Comparison of ENCODE assay signal across 15 cellular contexts in the genomic region with DNA sequence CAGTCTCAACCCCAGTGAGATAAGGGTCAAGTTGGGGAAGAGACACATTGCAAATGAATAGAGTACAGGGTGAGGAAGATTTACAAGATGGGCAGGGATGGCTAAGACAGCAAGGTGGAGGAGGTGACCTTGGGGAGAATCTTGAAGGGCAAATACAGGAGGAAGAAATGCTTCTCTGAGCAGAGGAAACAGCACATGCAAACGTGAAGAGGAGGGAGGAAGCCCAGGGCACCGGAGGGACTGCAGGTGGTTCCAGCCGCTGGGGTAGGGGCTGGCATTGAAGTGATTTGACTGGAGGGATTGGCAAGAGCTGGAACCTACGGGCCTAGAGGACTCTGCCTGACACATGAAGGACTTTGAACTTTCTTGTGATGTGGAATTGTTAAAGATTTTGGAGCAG. TPM values are rescaled to one million over a fixed set of nuclear protein-coding genes. Genes with fewer than 3 reads are reported as not detected.
DNase-seq lines count a peak whose midpoint lies in the region; ATAC-seq, FAIRE-seq and TF ChIP-seq lines count a peak whose summit lies in the region.
"Had no signal": no experiment of that assay in that cellular context is flagged by ENCODE, and none has a peak within 500 bp of the region (broad histone marks: within the 10 kb centered on the region; RNA-seq: fewer than 3 reads in every experiment).

No MANE protein-coding gene starts in this region.

- CTCF ChIA-PET in OCI-LY7 (lab: Charles Lee; ENCODE audit: unreplicated experiment) (no interaction called here), H1 (lab: Charles Lee; ENCODE audit: partially characterized antibody) (interaction anchor here (2.3 to 21.6 kb wide), 2 partner anchors 15 to 37 kb away, joined by 12 to 681 read pairs; no protein-coding TSS in a partner anchor)

- H3K9me3 ChIP-seq in OCI-LY7 (ENCODE audit: low read length) = no peaks in the 10 kb centered on the region
- H3K9me3 ChIP-seq in H1 (ENCODE audit: insufficient read depth in 2 of 2, low read depth in 1 of 2, low read length in 1 of 2) = no peaks in the 10 kb centered on the region; a peak in 1 of 4 replicates
- H3K9me3 ChIP-seq: BE2C, HAP-1 had no signal

- H3K4ac ChIP-seq in H1 (replicated peaks; ENCODE audit: insufficient read length, low read depth, low read length) = no peak overlapping the region

- no peak for TF ChIP-seq POLR2A in H1 (IDR thresholded peaks at IDR 0.05; ENCODE audit: control extremely low read depth in 1 of 2, low read depth in 2 of 2, low read length in 2 of 2)
- no peak for TF ChIP-seq POLR2A in GM12891 (IDR thresholded peaks at IDR 0.05; ENCODE audit: low read depth, low read length)

- H2BK5ac ChIP-seq in H1 (ENCODE audit: low read depth, low read length) = no peak overlapping the region

- FAIRE-seq in H1 (lab: Jason Lieb, UNC) (no peak), GM12891 (lab: Jason Lieb, UNC) (no peak)
- FAIRE-seq: A204.1 had no signal

- ATAC-seq in stimulated activated memory B cell treated with anti-CD40 and anti-IgM and Interleukin-4, amounts not matched to agents 10 μg/mL and 1 μg/mL and 100 μg/mL, for 72 hours = no peak
- no peak for ATAC-seq in HG02610 (IDR thresholded peaks at IDR 0.05; ENCODE audit: unreplicated experiment)

- H3K27ac Mint-ChIP-seq in CD14-positive monocyte = peak overlapping the region in 5 of 7 donors; percentile 64 to 92 (median 79)
- peak overlapping the region; percentile 1 for H3K27ac Mint-ChIP-seq in stimulated activated memory B cell treated with anti-CD40 and anti-IgM and Interleukin-4, amounts not matched to agents 10 μg/mL and 1 μg/mL and 100 μg/mL, for 72 hours

- no peak overlapping the region for H3K9ac ChIP-seq in H1 (replicated peaks in 1 of 4; ENCODE audit: extremely low read depth in 1 of 4, low read depth in 3 of 4, low read length in 3 of 4)
- H3K9ac ChIP-seq: KMS-11 had no signal

- peak overlapping the region; percentile 41 for H3K4me2 ChIP-seq in OCI-LY7 (ENCODE audit: low read length)
- no peak overlapping the region for H3K4me2 ChIP-seq in H1 (ENCODE audit: insufficient read depth in 1 of 2, low read depth in 2 of 2, low read length in 2 of 2)
- H3K4me2 ChIP-seq: KMS-11 had no signal

- H3K4me3 Mint-ChIP-seq in CD14-positive monocyte = no peak overlapping the region
- no peak overlapping the region for H3K4me3 Mint-ChIP-seq in stimulated activated memory B cell treated with anti-CD40 and anti-IgM and Interleukin-4, amounts not matched to agents 10 μg/mL and 1 μg/mL and 100 μg/mL, for 72 hours

- no peak overlapping the region for H2AK5ac ChIP-seq in H1 (ENCODE audit: low read depth, low read length)

- intact Hi-C loops in CD14-positive monocyte (cut with micrococcal nuclease) = no loop called here
- intact Hi-C loops in OCI-LY7 (cut with micrococcal nuclease; ENCODE audit: unreplicated experiment) = no loop called here

- no peak overlapping the region for H3K18ac ChIP-seq in H1 (ENCODE audit: extremely low read depth, low read length)

- DNase-seq in CD14-positive monocyte (ENCODE audit: low spot score) (no peak), OCI-LY7 (ENCODE audit: low spot score) (peak; percentile 72), H1 (ENCODE audit: low read depth in 1 of 2, low spot score in 2 of 2) (no peak), GM12891 (ENCODE audit: insufficient read length, low spot score) (no peak), NCI-H1417 treated with DMSO at 0.1 percent for 48 hours (lab: John Stamatoyannopoulos, UW) (no peak)
- DNase-seq: BE2C; CD4-positive, CD25-positive, alpha-beta regulatory T cell; DMS53; GOT3 had no signal

- TF ChIP-seq EP300 in H1 (IDR thresholded peaks at IDR 0.05; ENCODE audit: borderline replicate concordance in 1 of 2, low read depth in 2 of 2, low read length in 2 of 2) = no peak

- H3K27me3 Mint-ChIP-seq in CD14-positive monocyte (ENCODE audit: low read depth in 3 of 3) = peaks cover 2 to 3% (median 3%) of the 10 kb centered on the region in 3 donors
- H3K27me3 Mint-ChIP-seq in stimulated activated memory B cell treated with anti-CD40 and anti-IgM and Interleukin-4, amounts not matched to agents 10 μg/mL and 1 μg/mL and 100 μg/mL, for 72 hours = no peaks in the 10 kb centered on the region

- no peak overlapping the region for H3K23ac ChIP-seq in H1 (ENCODE audit: insufficient read length)

- H4K20me1 ChIP-seq in OCI-LY7 (ENCODE audit: insufficient read depth, low read length) (no peaks in the 10 kb centered on the region), H1 (replicated peaks in 1 of 2; ENCODE audit: control insufficient read depth in 1 of 2, insufficient read depth in 2 of 2, low read length in 2 of 2) (no peaks in the 10 kb centered on the region)

- no peak for TF ChIP-seq RAD21 in H1 (IDR thresholded peaks at IDR 0.05 in 1 of 2, conservative IDR thresholded peaks at IDR 0.05 in 1 of 2; ENCODE audit: low read depth in 2 of 2, low read length in 2 of 2)

- H2BK12ac ChIP-seq in H1 (ENCODE audit: low read depth, low read length) = 0 out of 2 replicates have a peak overlapping the region, but pooled peaks have one; percentile 20

- H3K56ac ChIP-seq in H1 (replicated peaks; ENCODE audit: insufficient read length, low read depth, low read length) = no peak overlapping the region

- H2AFZ ChIP-seq in OCI-LY7 (ENCODE audit: low read length) (peak overlapping the region; percentile 62), H1 (ENCODE audit: low read length) (0 out of 2 replicates have a peak overlapping the region, but pooled peaks have one; percentile 12)

- H3K4me1 ChIP-seq in OCI-LY7 (ENCODE audit: insufficient read depth, low read length, poor library complexity, severe bottlenecking) (peaks cover 34% of the 10 kb centered on the region), H1 (replicated peaks in 1 of 4; ENCODE audit: control insufficient read depth in 3 of 4, insufficient read depth in 4 of 4, low read length in 3 of 4) (peaks cover 2 to 7% (median 4%) of the 10 kb centered on the region in 4 experiments)
- H3K4me1 ChIP-seq: BE2C had no signal

- peaks cover 0 to 3% (median 2%) of the 10 kb centered on the region in 7 donors for H3K9me3 Mint-ChIP-seq in CD14-positive monocyte
- no peaks in the 10 kb centered on the region for H3K9me3 Mint-ChIP-seq in stimulated activated memory B cell treated with anti-CD40 and anti-IgM and Interleukin-4, amounts not matched to agents 10 μg/mL and 1 μg/mL and 100 μg/mL, for 72 hours
- H3K9me3 Mint-ChIP-seq: CD4-positive, CD25-positive, alpha-beta regulatory T cell; IgD-negative memory B cell had no signal

- no peak overlapping the region for H4K5ac ChIP-seq in H1 (ENCODE audit: insufficient read length, low read depth, low read length)

- H3K36me3 Mint-ChIP-seq in CD14-positive monocyte = peaks cover 0 to 2% of the 10 kb centered on the region in 2 donors
- no peaks in the 10 kb centered on the region for H3K36me3 Mint-ChIP-seq in stimulated activated memory B cell treated with anti-CD40 and anti-IgM and Interleukin-4, amounts not matched to agents 10 μg/mL and 1 μg/mL and 100 μg/mL, for 72 hours
- H3K36me3 Mint-ChIP-seq: CD4-positive, CD25-positive, alpha-beta regulatory T cell; IgD-negative memory B cell had no signal

- H3K23me2 ChIP-seq in H1 (ENCODE audit: low read depth, low read length) = no peaks in the 10 kb centered on the region

- no peak for TF ChIP-seq CTCF in CD14-positive monocyte (IDR thresholded peaks at IDR 0.05)
- no peak for TF ChIP-seq CTCF in OCI-LY7 (conservative IDR thresholded peaks at IDR 0.05; ENCODE audit: low read length)
- no peak for TF ChIP-seq CTCF in H1 (IDR thresholded peaks at IDR 0.05; ENCODE audit: control extremely low read depth in 1 of 3, insufficient read depth in 1 of 3, low read depth in 1 of 3, low read length in 3 of 3)

- H2BK120ac ChIP-seq in H1 (replicated peaks; ENCODE audit: low read depth, low read length) = no peak overlapping the region

- 68% methylated on average over 4 of the region's 4 CpGs; no CpG with 5 or more reads in 1 of the 2 experiments for WGBS in H1 (ENCODE audit: extremely low coverage in 1 of 2, insufficient coverage in 1 of 2, insufficient read length in 1 of 2, insufficient replicate concordance in 2 of 2, low coverage in 1 of 2, low lambda C conversion rate in 2 of 2, missing lambda C conversion rate in 1 of 2), 2 experiments

- no peak overlapping the region for H4K8ac ChIP-seq in H1 (ENCODE audit: extremely low read depth, insufficient read depth, low read length)

- POLR2A ChIA-PET in OCI-LY7 (lab: Charles Lee) = no interaction called here
- POLR2A ChIA-PET in H1 (lab: Charles Lee; ENCODE audit: partially characterized antibody) = interaction anchor here (0.6 kb wide), 1 partner anchor 40 kb away, joined by 3 read pairs; no protein-coding TSS in a partner anchor

- no peaks in the 10 kb centered on the region for H3K79me1 ChIP-seq in H1 (ENCODE audit: low read depth, low read length)

- no peaks in the 10 kb centered on the region for H3K9me2 ChIP-seq in OCI-LY7 (ENCODE audit: insufficient read depth, low read length)

- H3K27me3 ChIP-seq in H1 (replicated peaks in 1 of 4; ENCODE audit: control insufficient read depth in 3 of 4, extremely low read depth in 1 of 4, insufficient read depth in 3 of 4, low read length in 3 of 4) = no peaks in the 10 kb centered on the region
- H3K27me3 ChIP-seq: BE2C had no signal

- no peak overlapping the region for H4K91ac ChIP-seq in H1 (replicated peaks; ENCODE audit: insufficient read length, low read length)

- peaks cover 31% of the 10 kb centered on the region for H3K4me1 Mint-ChIP-seq in CD14-positive monocyte
- H3K4me1 Mint-ChIP-seq in stimulated activated memory B cell treated with anti-CD40 and anti-IgM and Interleukin-4, amounts not matched to agents 10 μg/mL and 1 μg/mL and 100 μg/mL, for 72 hours = peaks cover 17% of the 10 kb centered on the region

- 0 out of 2 replicates have a peak overlapping the region, but pooled peaks have one; percentile 25 for H2BK15ac ChIP-seq in H1 (ENCODE audit: low read length)

- H3K27ac ChIP-seq in OCI-LY7 (ENCODE audit: low read depth, low read length, poor library complexity, severe bottlenecking) (peak overlapping the region; percentile 30), H1 (ENCODE audit: low read depth, low read length) (no peak overlapping the region)
- H3K27ac ChIP-seq: KMS-11 had no signal

- no peaks in the 10 kb centered on the region for H3K36me3 ChIP-seq in OCI-LY7 (ENCODE audit: insufficient read depth, low read length)
- no peaks in the 10 kb centered on the region for H3K36me3 ChIP-seq in H1 (ENCODE audit: control insufficient read depth in 2 of 4, insufficient read depth in 4 of 4, low read length in 3 of 4)
- H3K36me3 ChIP-seq: BE2C, HAP-1 had no signal

- H3K14ac ChIP-seq in H1 (ENCODE audit: insufficient read length) = no peak overlapping the region

- H2BK20ac ChIP-seq in H1 (ENCODE audit: low read length) = no peak overlapping the region

- H3K79me2 ChIP-seq in OCI-LY7 (ENCODE audit: insufficient read depth, low read depth, low read length) = no peaks in the 10 kb centered on the region
- H3K79me2 ChIP-seq in H1 (ENCODE audit: control insufficient read depth in 1 of 2, insufficient read depth in 2 of 2, low read length in 2 of 2) = no peaks in the 10 kb centered on the region

- H3K4me3 ChIP-seq in OCI-LY7 (ENCODE audit: low read depth, low read length, poor library complexity, severe bottlenecking) (peak overlapping the region; percentile 12), H1 (ENCODE audit: extremely low read depth in 1 of 4, insufficient read depth in 2 of 4, low read depth in 3 of 4, low read length in 4 of 4) (no peak overlapping the region)
- H3K4me3 ChIP-seq: HAP-1 had no signal

- BruUV-seq in OCI-LY7 (replicated peaks; lab: Mats Ljungman, UMichigan) = no TSS peak

RNA-seq across cellular contexts. Expression of a gene that starts 14.6 kb away (rescaled TPM):
- polyA plus RNA-seq in CD14-positive monocyte = under 1 TPM; 0.16 to 0.43 TPM
- total RNA-seq in OCI-LY7 (2014; rRNA removed; shearing (Covaris generic)) = 2.0 and 5.2 TPM in 2 replicates
- total RNA-seq in OCI-LY7 (2022) = 0.74 and 0.85 TPM in 2 replicates
- total RNA-seq in H1 (2021; fragmentation: NEBNext Ultra II Directional; extraction: Animal tissue kit (Norgen Biotek cat#: 25700)) = 23.8 and 26.1 TPM in 2 replicates
- polyA plus RNA-seq in H1 (2011; rRNA removed) = 15.8 and 16.2 TPM in 2 replicates
- polyA plus RNA-seq in H1 (2011; cell fraction: cytosol; rRNA removed) = 19.5 TPM
- 21.1 TPM for polyA plus RNA-seq in H1 (2011; cell fraction: nucleus; rRNA removed)
- polyA plus RNA-seq in H1 (2012, experiment 1 of 2) = 19.7 to 29.1 TPM (median 26.3 TPM) in 4 replicates
- 23.8 TPM for polyA plus RNA-seq in H1 (2012, experiment 2 of 2)
- polyA plus RNA-seq in H1 (2013, experiment 1 of 2) = 30.9 TPM
- 32.5 TPM for polyA plus RNA-seq in H1 (2013, experiment 2 of 2)
- polyA minus RNA-seq in H1 (2011; rRNA and poly(A)+ RNA removed) = 9.7 and 10.8 TPM in 2 replicates
- polyA minus RNA-seq in H1 (2011; cell fraction: cytosol; rRNA and poly(A)+ RNA removed) = 6.0 TPM
- 4.4 TPM for polyA minus RNA-seq in H1 (2011; cell fraction: nucleus; rRNA and poly(A)+ RNA removed)
- polyA plus RNA-seq in GM12891 (2012; ENCODE audit: low read depth, missing spikeins) = 0.73 TPM
- polyA plus RNA-seq: CD4-positive, CD25-positive, alpha-beta regulatory T cell; IgD-negative memory B cell had no signal

RNA-seq across cellular contexts. Expression of a gene that starts 51.2 kb away (rescaled TPM):
- polyA plus RNA-seq in CD14-positive monocyte = 1 to 10 TPM; 1.7 to 3.0 TPM
- 21.1 and 29.1 TPM in 2 replicates for total RNA-seq in OCI-LY7 (2014; rRNA removed; shearing (Covaris generic))
- 34.8 and 41.6 TPM in 2 replicates for total RNA-seq in OCI-LY7 (2022)
- total RNA-seq in H1 (2021; fragmentation: NEBNext Ultra II Directional; extraction: Animal tissue kit (Norgen Biotek cat#: 25700)) = 29.9 and 31.7 TPM in 2 replicates
- 28.9 and 31.9 TPM in 2 replicates for polyA plus RNA-seq in H1 (2011; rRNA removed)
- 37.7 TPM for polyA plus RNA-seq in H1 (2011; cell fraction: cytosol; rRNA removed)
- 77.7 TPM for polyA plus RNA-seq in H1 (2011; cell fraction: nucleus; rRNA removed)
- 31.3 to 38.7 TPM (median 34.5 TPM) in 4 replicates for polyA plus RNA-seq in H1 (2012, experiment 1 of 2)
- 22.7 TPM for polyA plus RNA-seq in H1 (2012, experiment 2 of 2)
- polyA plus RNA-seq in H1 (2013, experiment 1 of 2) = 23.2 TPM
- 21.7 TPM for polyA plus RNA-seq in H1 (2013, experiment 2 of 2)
- 38.9 and 49.0 TPM in 2 replicates for polyA minus RNA-seq in H1 (2011; rRNA and poly(A)+ RNA removed)
- polyA minus RNA-seq in H1 (2011; cell fraction: cytosol; rRNA and poly(A)+ RNA removed) = 20.9 TPM
- polyA minus RNA-seq in H1 (2011; cell fraction: nucleus; rRNA and poly(A)+ RNA removed) = 32.5 TPM
- polyA plus RNA-seq in GM12891 (2012; ENCODE audit: low read depth, missing spikeins) = 10.9 TPM
